Comparison of ENCODE assay signal across 23 cellular contexts in genomic region chr6:51166914-51167313, GRCh38.
"Had no signal": no experiment of that assay in that cellular context is flagged by ENCODE, and none has a peak within 500 bp of the region (broad histone marks: within the 10 kb centered on the region; RNA-seq: fewer than 3 reads in every experiment).

No MANE protein-coding gene starts in this region.

- H3K27ac ChIP-seq: HL-60, PC-9, Peyer's patch, SJSA1, SK-N-MC had no signal

- DNase-seq: KBM-7, MV-4-11, NCI-H1048, NCI-H1105, NCI-H1417, NCI-H1436 treated with DMSO at 0.1 percent for 48 hours, NCI-H1694, NCI-H187 treated with DMSO at 0.1 percent for 48 hours, NCI-H2029 treated with DMSO at 0.1 percent for 48 hours, NCI-H2227 treated with DMSO at 0.1 percent for 48 hours, NCI-H446, NCI-H510A, NCI-H524 treated with DMSO at 0.1 percent for 48 hours, NCI-H69, NCI-H774, PC-9, Peyer's patch, Right ventricle myocardium superior, RPMI8226, SIG-M5 had no signal
